1 cellular context compared by ENCODE assay signal in the genomic region with DNA sequence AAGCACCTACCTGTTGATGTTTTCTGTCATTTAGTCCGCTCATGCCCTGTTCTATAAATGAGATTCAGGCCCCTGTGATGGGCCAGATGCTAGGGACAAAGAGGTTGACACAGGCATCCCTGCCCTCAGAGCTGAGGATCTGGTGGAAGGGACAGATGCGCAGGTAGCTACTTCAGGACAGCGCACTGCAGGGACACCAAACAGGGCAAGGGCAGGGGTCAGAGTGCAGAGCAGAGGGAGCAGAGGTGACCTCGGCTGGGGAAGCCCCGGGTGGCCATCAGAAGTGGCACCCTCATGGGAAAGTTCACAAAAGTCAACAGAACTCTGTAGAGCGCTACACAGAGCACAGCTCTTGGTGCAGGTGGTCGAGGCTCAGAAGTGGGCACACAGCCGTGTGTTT.
TF ChIP-seq lines count a peak whose summit lies in the region.

No MANE protein-coding gene starts in this region.

TF ChIP-seq in IMR-90, 13 proteins besides CTCF, POLR2A, EP300 and RAD21:
- no peak for TF ChIP-seq RFX5 (IDR thresholded peaks at IDR 0.05; ENCODE audit: low read depth, low read length)
- TF ChIP-seq SMC3 (IDR thresholded peaks at IDR 0.05; ENCODE audit: low read depth, low read length) = no peak
- TF ChIP-seq CHD1 (IDR thresholded peaks at IDR 0.05; ENCODE audit: low read depth, low read length) = no peak
- TF ChIP-seq, protein P1, sequence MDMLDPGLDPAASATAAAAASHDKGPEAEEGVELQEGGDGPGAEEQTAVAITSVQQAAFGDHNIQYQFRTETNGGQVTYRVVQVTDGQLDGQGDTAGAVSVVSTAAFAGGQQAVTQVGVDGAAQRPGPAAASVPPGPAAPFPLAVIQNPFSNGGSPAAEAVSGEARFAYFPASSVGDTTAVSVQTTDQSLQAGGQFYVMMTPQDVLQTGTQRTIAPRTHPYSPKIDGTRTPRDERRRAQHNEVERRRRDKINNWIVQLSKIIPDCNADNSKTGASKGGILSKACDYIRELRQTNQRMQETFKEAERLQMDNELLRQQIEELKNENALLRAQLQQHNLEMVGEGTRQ (IDR thresholded peaks at IDR 0.05; ENCODE audit: low read depth, low read length) = no peak
- no peak for TF ChIP-seq FOS (IDR thresholded peaks at IDR 0.05; ENCODE audit: low read depth, low read length)
- TF ChIP-seq NFE2L2 (IDR thresholded peaks at IDR 0.05; ENCODE audit: low read depth, low read length) = no peak
- TF ChIP-seq MAFK (IDR thresholded peaks at IDR 0.05; ENCODE audit: low read depth, low read length) = no peak
